ENCODE assay signal across 1 cellular context in genomic region chr21:45040114-45040715, GRCh38.
TF ChIP-seq lines count a peak whose summit lies in the region.

No MANE protein-coding gene starts in this region.

TF ChIP-seq in IMR-90, 13 proteins besides CTCF, POLR2A, EP300 and RAD21 (continued from another document):
- no peak for TF ChIP-seq ELK1 (IDR thresholded peaks at IDR 0.05; ENCODE audit: borderline replicate concordance, low read depth, low read length)
- no peak for TF ChIP-seq CHD1 (IDR thresholded peaks at IDR 0.05; ENCODE audit: low read depth, low read length)
- TF ChIP-seq RFX5 (IDR thresholded peaks at IDR 0.05; ENCODE audit: low read depth, low read length): no peak
- TF ChIP-seq MAZ (IDR thresholded peaks at IDR 0.05; ENCODE audit: borderline replicate concordance, low read depth, low read length): no peak
- no peak for TF ChIP-seq RCOR1 (IDR thresholded peaks at IDR 0.05; ENCODE audit: insufficient replicate concordance, low read length)
- TF ChIP-seq NFE2L2 (IDR thresholded peaks at IDR 0.05; ENCODE audit: low read depth, low read length): no peak
- TF ChIP-seq MXI1 (IDR thresholded peaks at IDR 0.05; ENCODE audit: borderline replicate concordance, low read depth, low read length): no peak
- TF ChIP-seq BHLHE40 (IDR thresholded peaks at IDR 0.05; ENCODE audit: low read depth, low read length): no peak
- TF ChIP-seq USF2 (IDR thresholded peaks at IDR 0.05; ENCODE audit: low read depth, low read length): no peak
- no peak for TF ChIP-seq SMC3 (IDR thresholded peaks at IDR 0.05; ENCODE audit: low read depth, low read length)
- TF ChIP-seq MAFK (IDR thresholded peaks at IDR 0.05; ENCODE audit: low read depth, low read length): no peak
